Comparison of ENCODE assay signal across 19 cellular contexts in genomic region chr4:113659127-113659526, GRCh38.
"Had no signal": no experiment of that assay in that cellular context is flagged by ENCODE, and none has a peak within 500 bp of the region (broad histone marks: within the 10 kb centered on the region; RNA-seq: fewer than 3 reads in every experiment).

No MANE protein-coding gene starts in this region.

- H3K4me3 ChIP-seq: adrenal gland, body of pancreas, mucosa of descending colon, suprapubic skin, upper lobe of right lung had no signal

- H3K36me3 ChIP-seq: adrenal gland, suprapubic skin, upper lobe of right lung had no signal

- DNase-seq: activated CD4-positive, alpha-beta memory T cell treated with anti-CD3 and anti-CD28 coated beads for 36 hours; activated naive CD4-positive, alpha-beta T cell treated with Interleukin-2 at 50 U/mL for 16 hours; adrenal gland; body of pancreas; hypothalamus; mucosa of descending colon; occipital lobe; stimulated activated CD4-positive, alpha-beta T cell treated with anti-CD3 and anti-CD28 coated beads, Interleukin-12 subunit alpha, Interleukin-12 subunit beta, amount 100 ng/mL, for 4 hours; stimulated activated CD4-positive, alpha-beta T cell treated with anti-CD3 and anti-CD28 coated beads, Interleukin-2, amount 100 ng/mL, for 48 hours; stimulated activated naive CD8-positive, alpha-beta T cell treated with anti-CD3 and anti-CD28 coated beads, Interleukin-15, Interleukin-2, amounts not matched to agents 100 U/mL and 50 U/mL, for 24 hours; T1000; upper lobe of right lung had no signal

- H3K4me1 ChIP-seq: upper lobe of right lung had no signal

- ATAC-seq: body of pancreas; mucosa of descending colon; natural killer cell treated with Interleukin-12 subunit alpha and Interleukin-12 subunit beta and Interleukin-15 and Interleukin-18, amount 100 ng/mL, for 72 hours; sciatic nerve; stimulated activated naive CD8-positive, alpha-beta T cell treated with anti-CD3 and anti-CD28 coated beads, Interleukin-15, Interleukin-2, amounts not matched to agents 100 U/mL and 50 U/mL, for 24 hours; upper lobe of right lung had no signal

- H3K4me3 Mint-ChIP-seq: activated CD4-positive, alpha-beta memory T cell treated with anti-CD3 and anti-CD28 coated beads for 36 hours; activated T-helper 1 cell treated with anti-CD3 and anti-CD28 coated beads, Interleukin-12 subunit alpha, Interleukin-12 subunit beta, Interleukin-2, Interleukin-4 antibody, amounts not matched to agents 30 ng/mL and 10 ng/mL and 1 ng/mL, durations not matched to agents 14 hours and 24 hours and 36 hours; dendritic cell treated with granulocyte-macrophage colony-stimulating factor and Interleukin-4, amounts not matched to agents 40 ng/mL and 50 ng/mL, for 4 days; natural killer cell treated with Interleukin-12 subunit alpha and Interleukin-12 subunit beta and Interleukin-15 and Interleukin-18, amount 100 ng/mL, for 72 hours had no signal

- H3K27me3 ChIP-seq: adrenal gland, body of pancreas, suprapubic skin, upper lobe of right lung had no signal

- H3K9me3 ChIP-seq: adrenal gland, body of pancreas, mucosa of descending colon, suprapubic skin, upper lobe of right lung had no signal

- H3K27ac ChIP-seq: adrenal gland, body of pancreas, suprapubic skin, upper lobe of right lung, VCaP had no signal

- H3K27me3 Mint-ChIP-seq: activated CD4-positive, alpha-beta memory T cell treated with anti-CD3 and anti-CD28 coated beads for 36 hours; dendritic cell treated with granulocyte-macrophage colony-stimulating factor and Interleukin-4, amounts not matched to agents 40 ng/mL and 50 ng/mL, for 4 days; natural killer cell treated with Interleukin-12 subunit alpha and Interleukin-12 subunit beta and Interleukin-15 and Interleukin-18, amount 100 ng/mL, for 72 hours; progenitor cell of endocrine pancreas had no signal

- H3K27ac Mint-ChIP-seq: activated CD4-positive, alpha-beta memory T cell treated with anti-CD3 and anti-CD28 coated beads for 36 hours; activated T-helper 1 cell treated with anti-CD3 and anti-CD28 coated beads, Interleukin-12 subunit alpha, Interleukin-12 subunit beta, Interleukin-2, Interleukin-4 antibody, amounts not matched to agents 30 ng/mL and 10 ng/mL and 1 ng/mL, durations not matched to agents 14 hours and 24 hours and 36 hours; dendritic cell treated with granulocyte-macrophage colony-stimulating factor and Interleukin-4, amounts not matched to agents 40 ng/mL and 50 ng/mL, for 4 days; progenitor cell of endocrine pancreas had no signal

- H3K9me3 Mint-ChIP-seq: activated CD4-positive, alpha-beta memory T cell treated with anti-CD3 and anti-CD28 coated beads for 36 hours; dendritic cell treated with granulocyte-macrophage colony-stimulating factor and Interleukin-4, amounts not matched to agents 40 ng/mL and 50 ng/mL, for 4 days had no signal
